Comparison of ENCODE assay signal across 10 cellular contexts in genomic region chr2:216139884-216140283, GRCh38. TPM values are rescaled to one million over a fixed set of nuclear protein-coding genes. Genes with fewer than 3 reads are reported as not detected.
A peak's percentile ranks its signal among the peaks of the same experiment; 100 is the strongest.
DNase-seq lines count a peak whose midpoint lies in the region; FAIRE-seq and TF ChIP-seq lines count a peak whose summit lies in the region.
"Had no signal": no experiment of that assay in that cellular context is flagged by ENCODE, and none has a peak within 500 bp of the region (broad histone marks: within the 10 kb centered on the region; RNA-seq: fewer than 3 reads in every experiment).

No MANE protein-coding gene starts in this region.

- dilution Hi-C loops in keratinocyte (cut with MboI; ENCODE audit: extremely low pct_ligation_motif_present, low sequenced_read_pairs): no loop called here

- H3K4me2 ChIP-seq in keratinocyte (ENCODE audit: control insufficient read depth, extremely low read depth, insufficient read depth, low read depth, low read length): no peak overlapping the region

- no peaks in the 10 kb centered on the region for H3K27me3 Mint-ChIP-seq in CD14-positive monocyte (ENCODE audit: low read depth in 3 of 3)
- H3K27me3 Mint-ChIP-seq: dendritic cell treated with granulocyte-macrophage colony-stimulating factor and Interleukin-4, amounts not matched to agents 40 ng/mL and 50 ng/mL, for 4 days had no signal

- intact Hi-C loops in CD14-positive monocyte (cut with micrococcal nuclease): no loop called here

- no peaks in the 10 kb centered on the region for H4K20me1 ChIP-seq in keratinocyte (ENCODE audit: control insufficient read depth, extremely low read depth, insufficient read depth, low read length)

- H3K9ac ChIP-seq in keratinocyte (ENCODE audit: control insufficient read depth, extremely low read depth, insufficient read depth, low read length): no peak overlapping the region

- H3K27ac ChIP-seq in keratinocyte (ENCODE audit: control insufficient read depth, insufficient read depth, low read length): no peak overlapping the region

- H3K4me3 ChIP-seq in H7 (ENCODE audit: insufficient read depth, low read depth, low read length) (no peak overlapping the region), keratinocyte (ENCODE audit: control insufficient read depth in 2 of 3, extremely low read depth in 1 of 3, insufficient read depth in 2 of 3, low read depth in 1 of 3, low read length in 3 of 3) (no peak overlapping the region)

- peaks cover 8% of the 10 kb centered on the region for H3K79me2 ChIP-seq in keratinocyte (ENCODE audit: control insufficient read depth, insufficient read depth, low read length)

- no peak overlapping the region for H3K27ac Mint-ChIP-seq in CD14-positive monocyte
- H3K27ac Mint-ChIP-seq: dendritic cell treated with granulocyte-macrophage colony-stimulating factor and Interleukin-4, amounts not matched to agents 40 ng/mL and 50 ng/mL, for 4 days had no signal

- peaks cover 47 to 76% of the 10 kb centered on the region in 2 donors for H3K36me3 Mint-ChIP-seq in CD14-positive monocyte

- H3K9me3 ChIP-seq in keratinocyte (ENCODE audit: control insufficient read depth, low read depth, low read length): no peaks in the 10 kb centered on the region

- H3K4me3 Mint-ChIP-seq in CD14-positive monocyte: no peak overlapping the region
- H3K4me3 Mint-ChIP-seq: dendritic cell treated with granulocyte-macrophage colony-stimulating factor and Interleukin-4, amounts not matched to agents 40 ng/mL and 50 ng/mL, for 4 days had no signal

- H3K27me3 ChIP-seq in H7 (ENCODE audit: control insufficient read depth, insufficient read depth, low read length) (no peaks in the 10 kb centered on the region), keratinocyte (ENCODE audit: control insufficient read depth, extremely low read depth, insufficient read depth, low read length) (no peaks in the 10 kb centered on the region)

- peaks cover 61% of the 10 kb centered on the region for H3K36me3 ChIP-seq in H7 (replicated peaks; ENCODE audit: control insufficient read depth, insufficient read depth, low read length)
- peaks cover 29 to 58% of the 10 kb centered on the region in 2 experiments for H3K36me3 ChIP-seq in keratinocyte (ENCODE audit: control insufficient read depth in 2 of 2, extremely low read depth in 1 of 2, insufficient read depth in 2 of 2, low read length in 2 of 2)

- no peaks in the 10 kb centered on the region for H3K4me1 ChIP-seq in keratinocyte (ENCODE audit: control insufficient read depth, extremely low read depth, insufficient read depth, low read length)

- H2AFZ ChIP-seq in keratinocyte (ENCODE audit: control insufficient read depth, low read length): no peak overlapping the region

- H3K9me3 Mint-ChIP-seq in CD14-positive monocyte: no peaks in the 10 kb centered on the region
- H3K9me3 Mint-ChIP-seq: dendritic cell treated with granulocyte-macrophage colony-stimulating factor and Interleukin-4, amounts not matched to agents 40 ng/mL and 50 ng/mL, for 4 days had no signal

- no peaks in the 10 kb centered on the region for H3K9me1 ChIP-seq in keratinocyte (ENCODE audit: control insufficient read depth, extremely low read depth, insufficient read depth, low read length)

- DNase-seq in CD14-positive monocyte (ENCODE audit: low spot score) (no peak), H7 (peak; percentile 35), keratinocyte (ENCODE audit: low read depth, low spot score) (peak; percentile 17), DMS114 treated with DMSO at 0.1 percent for 48 hours (lab: John Stamatoyannopoulos, UW; ENCODE audit: unreplicated experiment) (no peak), NCI-H226 (no peak), medulla oblongata (ENCODE audit: extremely low spot score) (no peak), nucleus accumbens (lab: John Stamatoyannopoulos, UW) (no peak)
- peak; percentile 20 to 33 for DNase-seq in activated CD4-positive, alpha-beta T cell treated with anti-CD3 and anti-CD28 coated beads, Interleukin-2, amount 50 U/mL, for 48 hours
- DNase-seq: right cardiac atrium had no signal

- FAIRE-seq in keratinocyte (lab: Jason Lieb, UNC): peak; percentile 9

- peak; percentile 42 for TF ChIP-seq CTCF in CD14-positive monocyte (IDR thresholded peaks at IDR 0.05)
- peak; percentile 8 to 63 (median 41) for TF ChIP-seq CTCF in keratinocyte (optimal IDR thresholded peaks at IDR 0.05 in 1 of 3, IDR thresholded peaks at IDR 0.05 in 1 of 3, conservative IDR thresholded peaks at IDR 0.05 in 1 of 3; ENCODE audit: extremely low read depth in 1 of 3, insufficient read depth in 2 of 3, low read length in 3 of 3)

- no peaks in the 10 kb centered on the region for H3K4me1 Mint-ChIP-seq in CD14-positive monocyte

RNA-seq across cellular contexts. Expression of gene XRCC5, which starts 30.7 kb away (rescaled TPM):
- polyA plus RNA-seq in CD14-positive monocyte (100 to 1,000 TPM; 258 to 281 TPM), keratinocyte (316 to 521 TPM (median 377 TPM) in 3 replicates)
- 496 and 523 TPM in 2 replicates for total RNA-seq in H7 (2014; rRNA removed; shearing (Covaris generic))
- polyA plus RNA-seq in keratinocyte (2011; ENCODE audit: low read depth): 206 TPM
- 120 and 289 TPM in 2 replicates for polyA plus RNA-seq in keratinocyte (2011; cell fraction: cytosol; rRNA removed)
- 203 and 222 TPM in 2 replicates for polyA plus RNA-seq in keratinocyte (2011; cell fraction: nucleus; rRNA removed)
- polyA plus RNA-seq in keratinocyte (2012; ENCODE audit: low replicate concordance): 108 and 202 TPM in 2 replicates
- 242 to 650 TPM (median 576 TPM) in 3 replicates for polyA minus RNA-seq in keratinocyte
- 121 TPM for polyA minus RNA-seq in keratinocyte (2011; cell fraction: cytosol; rRNA and poly(A)+ RNA removed)
- 185 and 263 TPM in 2 replicates for polyA minus RNA-seq in keratinocyte (2011; cell fraction: nucleus; rRNA and poly(A)+ RNA removed)

RNA-seq across cellular contexts. Expression of gene TMEM169, which starts 58.2 kb away (rescaled TPM):
- polyA plus RNA-seq in CD14-positive monocyte: under 1 TPM; 0.74 to 0.92 TPM
- 0.42 and 1.1 TPM in 2 replicates for total RNA-seq in H7 (2014; rRNA removed; shearing (Covaris generic))
- polyA plus RNA-seq in keratinocyte: 0.07 to 0.08 TPM in 2 of 3 replicates, not detected in the other
- polyA plus RNA-seq in keratinocyte (2011; ENCODE audit: low read depth): not detected
- polyA plus RNA-seq in keratinocyte (2011; cell fraction: cytosol; rRNA removed): 0.06 TPM in 1 of 2 replicates, not detected in the other
- 0.04 TPM in 1 of 2 replicates, not detected in the other for polyA plus RNA-seq in keratinocyte (2011; cell fraction: nucleus; rRNA removed)
- polyA plus RNA-seq in keratinocyte (2012; ENCODE audit: low replicate concordance): 0.04 TPM in 1 of 2 replicates, not detected in the other
- not detected in 3 replicates for polyA minus RNA-seq in keratinocyte
- not detected for polyA minus RNA-seq in keratinocyte (2011; cell fraction: cytosol; rRNA and poly(A)+ RNA removed)
- not detected in 2 replicates for polyA minus RNA-seq in keratinocyte (2011; cell fraction: nucleus; rRNA and poly(A)+ RNA removed)

RNA-seq across cellular contexts. Expression of gene PECR, which starts 58.3 kb away (rescaled TPM):
- polyA plus RNA-seq in CD14-positive monocyte: 10 to 100 TPM; 12.3 to 16.9 TPM
- total RNA-seq in H7 (2014; rRNA removed; shearing (Covaris generic)): 12.1 and 15.1 TPM in 2 replicates
- 7.3 to 12.0 TPM (median 7.8 TPM) in 3 replicates for polyA plus RNA-seq in keratinocyte
- polyA plus RNA-seq in keratinocyte (2011; ENCODE audit: low read depth): 1.2 TPM
- 6.9 and 10.2 TPM in 2 replicates for polyA plus RNA-seq in keratinocyte (2011; cell fraction: cytosol; rRNA removed)
- 5.2 and 7.3 TPM in 2 replicates for polyA plus RNA-seq in keratinocyte (2011; cell fraction: nucleus; rRNA removed)
- 1.4 and 4.2 TPM in 2 replicates for polyA plus RNA-seq in keratinocyte (2012; ENCODE audit: low replicate concordance)
- 4.6 to 14.6 TPM (median 4.9 TPM) in 3 replicates for polyA minus RNA-seq in keratinocyte
- 4.2 TPM for polyA minus RNA-seq in keratinocyte (2011; cell fraction: cytosol; rRNA and poly(A)+ RNA removed)
- 1.7 and 3.8 TPM in 2 replicates for polyA minus RNA-seq in keratinocyte (2011; cell fraction: nucleus; rRNA and poly(A)+ RNA removed)

Comparison
In these comparisons a context has a peak if more than half of its experiments do, and no peak if none do; other contexts are left out.
1. DNase-seq: peak in H7 (single experiment), activated CD4-positive, alpha-beta T cell treated with anti-CD3 and anti-CD28 coated beads, Interleukin-2, amount 50 U/mL, for 48 hours (2 of 2) and keratinocyte (single experiment); none in CD14-positive monocyte (single experiment), DMS114 treated with DMSO at 0.1 percent for 48 hours (single experiment), NCI-H226 (single experiment), medulla oblongata (single experiment) and nucleus accumbens (0 of 56).